ENCODE assay signal across 24 cellular contexts in the genomic region with DNA sequence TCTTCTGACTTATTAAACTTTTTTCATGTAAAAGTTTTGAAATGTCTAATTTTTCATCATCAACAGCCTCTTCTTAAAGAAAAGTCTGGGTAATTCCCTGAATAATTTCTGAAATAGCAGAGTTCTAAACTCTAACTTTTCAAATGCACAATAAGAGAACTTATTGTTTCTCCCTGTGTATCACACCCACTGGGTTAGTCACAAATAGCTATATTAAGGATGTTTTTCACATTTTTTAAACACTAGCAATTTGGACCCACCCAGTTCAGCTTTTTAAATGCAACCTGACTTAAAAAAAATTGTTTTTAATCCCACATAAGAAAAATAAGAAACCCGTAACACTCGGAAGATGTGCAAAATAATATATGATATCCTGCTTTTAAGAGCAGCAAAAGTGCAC.
DNase-seq lines count a peak whose midpoint lies in the region; ATAC-seq and TF ChIP-seq lines count a peak whose summit lies in the region.
"Had no signal": no experiment of that assay in that cellular context is flagged by ENCODE, and none has a peak within 500 bp of the region (broad histone marks: within the 10 kb centered on the region; RNA-seq: fewer than 3 reads in every experiment).

No MANE protein-coding gene starts in this region.

- H3K9me3 ChIP-seq in left ventricle myocardium inferior (replicated peaks) = no peaks in the 10 kb centered on the region
- no peaks in the 10 kb centered on the region for H3K9me3 ChIP-seq in heart left ventricle
- no peaks in the 10 kb centered on the region for H3K9me3 ChIP-seq in osteoblast (ENCODE audit: low read depth, low read length)
- H3K9me3 ChIP-seq in tibial nerve = no peaks in the 10 kb centered on the region
- H3K9me3 ChIP-seq: A549; BLaER1 treated with 17β-estradiol and CSF1 and Interleukin-3, amounts not matched to agents 10 nM and 100 nM had no signal

- 75 to 91% (median 84%) methylated on average over 2 of the region's 2 CpGs for WGBS in heart left ventricle, 4 donors
- WGBS in tibial nerve, 2 donors = 29 to 33% methylated on average over 2 of the region's 2 CpGs

- H3K4me2 ChIP-seq in osteoblast (ENCODE audit: insufficient read depth, low read length) = no peak overlapping the region
- H3K4me2 ChIP-seq: A549; BLaER1 treated with 17β-estradiol and CSF1 and Interleukin-3, amounts not matched to agents 10 nM and 100 nM had no signal

- no peak for TF ChIP-seq CTCF in left ventricle myocardium inferior (IDR thresholded peaks at IDR 0.05; ENCODE audit: borderline replicate concordance)
- no peak for TF ChIP-seq CTCF in heart left ventricle (IDR thresholded peaks at IDR 0.05)
- no peak for TF ChIP-seq CTCF in fibroblast of the aortic adventitia (IDR thresholded peaks at IDR 0.05; ENCODE audit: insufficient read depth, low read length)
- no peak for TF ChIP-seq CTCF in osteoblast (IDR thresholded peaks at IDR 0.05; ENCODE audit: extremely low read depth, low read depth, low read length)
- TF ChIP-seq CTCF in tibial nerve (IDR thresholded peaks at IDR 0.05) = no peak
- TF ChIP-seq CTCF in glutamatergic neuron (IDR thresholded peaks at IDR 0.05; ENCODE audit: partially characterized antibody, unreplicated experiment) = no peak

- H3K4me3 ChIP-seq in left ventricle myocardium inferior (no peak overlapping the region), heart left ventricle (no peak overlapping the region), fibroblast of the aortic adventitia (ENCODE audit: low read depth, low read length) (no peak overlapping the region), osteoblast (ENCODE audit: insufficient read depth, low read length) (no peak overlapping the region), tibial nerve (peak overlapping the region in 1 of 4 donors; percentile 6)
- H3K4me3 ChIP-seq: A549; BLaER1 treated with 17β-estradiol and CSF1 and Interleukin-3, amounts not matched to agents 10 nM and 100 nM had no signal

- peak in 1 of 2 donors; percentile 26 for TF ChIP-seq EP300 in tibial nerve (IDR thresholded peaks at IDR 0.05)

- H3K79me2 ChIP-seq in osteoblast (ENCODE audit: insufficient read depth, low read length) = no peaks in the 10 kb centered on the region

- no peak overlapping the region for H2AFZ ChIP-seq in osteoblast (ENCODE audit: low read length)

- intact Hi-C loops in left ventricle myocardium inferior (cut with micrococcal nuclease) = no loop called here
- intact Hi-C loops in heart left ventricle (cut with DNase I) = loop anchor here in 2 of 10 donors (5.0 to 10.0 kb wide), 2 partner anchors 51 to 59 kb away; no protein-coding TSS in a partner anchor

- H3K36me3 Mint-ChIP-seq in glutamatergic neuron (ENCODE audit: unreplicated experiment) = no peaks in the 10 kb centered on the region
- H3K36me3 Mint-ChIP-seq: CD4-positive, CD25-positive, alpha-beta regulatory T cell; CD8-positive, alpha-beta memory T cell had no signal

- DNase-seq in left ventricle myocardium inferior (no peak), heart left ventricle (no peak), fibroblast of the aortic adventitia (ENCODE audit: low read depth) (peak; percentile 40), osteoblast (ENCODE audit: insufficient read length, low spot score, missing footprints) (peak; percentile 60), tibial nerve (ENCODE audit: low spot score in 2 of 2) (no peak), T-helper 2 cell (no peak), glutamatergic neuron (no peak)
- DNase-seq: CD4-positive, CD25-positive, alpha-beta regulatory T cell; CD8-positive, alpha-beta memory T cell; COR-L47; DMS 273 treated with DMSO at 0.1 percent for 48 hours; DMS53; DND-41; EL; GOT3; H7; HFFc6; IMR-90 had no signal

- H3K27me3 ChIP-seq in left ventricle myocardium inferior (ENCODE audit: low read depth) = no peaks in the 10 kb centered on the region
- H3K27me3 ChIP-seq in heart left ventricle = no peaks in the 10 kb centered on the region
- H3K27me3 ChIP-seq in osteoblast (ENCODE audit: insufficient read depth, low read length) = no peaks in the 10 kb centered on the region
- H3K27me3 ChIP-seq in tibial nerve = no peaks in the 10 kb centered on the region
- H3K27me3 ChIP-seq: BLaER1 treated with 17β-estradiol and CSF1 and Interleukin-3, amounts not matched to agents 10 nM and 100 nM had no signal

- no peaks in the 10 kb centered on the region for H3K9me3 Mint-ChIP-seq in glutamatergic neuron (ENCODE audit: unreplicated experiment)
- H3K9me3 Mint-ChIP-seq: CD8-positive, alpha-beta memory T cell; HFFc6 had no signal

- H3K27me3 Mint-ChIP-seq in glutamatergic neuron (ENCODE audit: unreplicated experiment) = no peaks in the 10 kb centered on the region
- H3K27me3 Mint-ChIP-seq: B cell; CD8-positive, alpha-beta memory T cell had no signal

- no peaks in the 10 kb centered on the region for H4K20me1 ChIP-seq in osteoblast (ENCODE audit: insufficient read depth, low read length)
- H4K20me1 ChIP-seq: BLaER1 treated with 17β-estradiol and CSF1 and Interleukin-3, amounts not matched to agents 10 nM and 100 nM had no signal

- TF ChIP-seq POLR2A in heart left ventricle (IDR thresholded peaks at IDR 0.05) (no peak), tibial nerve (IDR thresholded peaks at IDR 0.05) (no peak)

- H3K4me3 Mint-ChIP-seq in glutamatergic neuron (ENCODE audit: unreplicated experiment) = no peak overlapping the region
- H3K4me3 Mint-ChIP-seq: B cell; CD4-positive, CD25-positive, alpha-beta regulatory T cell; CD8-positive, alpha-beta memory T cell; HFFc6 had no signal

- H3K27ac Mint-ChIP-seq in glutamatergic neuron (ENCODE audit: unreplicated experiment) = no peak overlapping the region
- H3K27ac Mint-ChIP-seq: B cell; CD4-positive, CD25-positive, alpha-beta regulatory T cell; CD8-positive, alpha-beta memory T cell; HFFc6 had no signal

- H3K36me3 ChIP-seq in left ventricle myocardium inferior = no peaks in the 10 kb centered on the region
- H3K36me3 ChIP-seq in heart left ventricle = no peaks in the 10 kb centered on the region
- H3K36me3 ChIP-seq in osteoblast (ENCODE audit: insufficient read depth, low read length) = no peaks in the 10 kb centered on the region
- no peaks in the 10 kb centered on the region for H3K36me3 ChIP-seq in tibial nerve
- H3K36me3 ChIP-seq: BLaER1 treated with 17β-estradiol and CSF1 and Interleukin-3, amounts not matched to agents 10 nM and 100 nM had no signal

- H3K4me1 ChIP-seq in left ventricle myocardium inferior (peaks cover 5% of the 10 kb centered on the region), heart left ventricle (peaks cover 0 to 3% (median 0%) of the 10 kb centered on the region in 12 donors), osteoblast (ENCODE audit: insufficient read depth, low read length) (no peaks in the 10 kb centered on the region), tibial nerve (peaks cover 0 to 56% (median 15%) of the 10 kb centered on the region in 4 donors)
- H3K4me1 ChIP-seq: A549 had no signal

- H3K27ac ChIP-seq in left ventricle myocardium inferior (replicated peaks) (peak overlapping the region; percentile 38), heart left ventricle (peak overlapping the region in 2 of 12 donors; percentile 7 to 18), osteoblast (ENCODE audit: low read depth, low read length) (no peak overlapping the region), tibial nerve (peak overlapping the region; percentile 37 to 90 (median 68))
- H3K27ac ChIP-seq: 22Rv1; A549; BLaER1 treated with 17β-estradiol and CSF1 and Interleukin-3, amounts not matched to agents 10 nM and 100 nM had no signal

- no peaks in the 10 kb centered on the region for H3K4me1 Mint-ChIP-seq in glutamatergic neuron (ENCODE audit: low read depth, unreplicated experiment)

- ATAC-seq in heart left ventricle = no peak
- no peak for ATAC-seq in HG02759 (IDR thresholded peaks at IDR 0.05; ENCODE audit: unreplicated experiment)
- ATAC-seq: A549, HCT116 had no signal

Comparison
In these comparisons a context has a peak if more than half of its experiments do, and no peak if none do; other contexts are left out.
1. DNase-seq: peak in fibroblast of the aortic adventitia (single experiment) and osteoblast (single experiment); none in left ventricle myocardium inferior (single experiment), heart left ventricle (0 of 5), tibial nerve (0 of 2), T-helper 2 cell (0 of 5) and glutamatergic neuron (single experiment).